ENCODE assay signal across 14 cellular contexts in genomic region chr4:52372269-52372668, GRCh38.
DNase-seq lines count a peak whose midpoint lies in the region; ATAC-seq and TF ChIP-seq lines count a peak whose summit lies in the region.
"Had no signal": no experiment of that assay in that cellular context is flagged by ENCODE, and none has a peak within 500 bp of the region (broad histone marks: within the 10 kb centered on the region; RNA-seq: fewer than 3 reads in every experiment).

No MANE protein-coding gene starts in this region.

- H3K4me3 Mint-ChIP-seq in GM23338 = no peak overlapping the region
- H3K4me3 Mint-ChIP-seq in nephron progenitor cell = no peak overlapping the region
- H3K4me3 Mint-ChIP-seq: CD4-positive, alpha-beta memory T cell had no signal

- ATAC-seq in GM23338 (no peak), aorta (ENCODE audit: low FRiP score) (no peak), HG03571 (IDR thresholded peaks at IDR 0.05; ENCODE audit: unreplicated experiment) (no peak)
- ATAC-seq: HepG2 had no signal

- H4K20me1 ChIP-seq in BLaER1 treated with 17β-estradiol and CSF1 and Interleukin-3, amounts not matched to agents 10 nM and 100 nM = no peaks in the 10 kb centered on the region
- no peaks in the 10 kb centered on the region for H4K20me1 ChIP-seq in GM23338 (replicated peaks; ENCODE audit: insufficient read depth)

- TF ChIP-seq CTCF in GM23338 (conservative IDR thresholded peaks at IDR 0.05; ENCODE audit: low read depth in 2 of 2) = no peak
- TF ChIP-seq CTCF in nephron progenitor cell (IDR thresholded peaks at IDR 0.05) = no peak

- H3K9me2 ChIP-seq in GM23338 (ENCODE audit: insufficient read depth) = peaks cover 8% of the 10 kb centered on the region; the same call in 1 of the 2 replicates

- H3K79me2 ChIP-seq in GM23338 (replicated peaks; ENCODE audit: insufficient read depth) = no peaks in the 10 kb centered on the region

- peak overlapping the region in 8 of 11 experiments; percentile 5 to 58 (median 43); a peak in 15 of 22 replicates for H3K4me2 ChIP-seq in BLaER1 treated with 17β-estradiol and CSF1 and Interleukin-3, amounts not matched to agents 10 nM and 100 nM
- no peak overlapping the region for H3K4me2 ChIP-seq in GM23338

- H3K4me1 ChIP-seq in BLaER1 treated with 17β-estradiol and CSF1 and Interleukin-3, amounts not matched to agents 10 nM and 100 nM = peaks cover 0 to 84% (median 57%) of the 10 kb centered on the region in 10 experiments; a peak in 16 of 20 replicates
- H3K4me1 ChIP-seq in GM23338 (ENCODE audit: insufficient read depth) = peaks cover 10% of the 10 kb centered on the region; the same call in 1 of the 2 replicates
- no peaks in the 10 kb centered on the region for H3K4me1 ChIP-seq in aorta (ENCODE audit: control insufficient read depth in 1 of 2, insufficient read depth in 2 of 2, low read length in 2 of 2)

- intact Hi-C loops in aorta (cut with DNase I) = loop anchor here (5.0 to 10.0 kb wide), 4 partner anchors 137 to 1863 kb away; no protein-coding TSS in a partner anchor

- H2AFZ ChIP-seq in GM23338 = peak overlapping the region; percentile 13; the same call in 1 of the 2 replicates

- H3K4me1 Mint-ChIP-seq in GM23338 (peaks cover 26% of the 10 kb centered on the region), nephron progenitor cell (peaks cover 46% of the 10 kb centered on the region)
- H3K4me1 Mint-ChIP-seq: CD4-positive, alpha-beta memory T cell had no signal

- H3K9ac ChIP-seq in BLaER1 treated with 17β-estradiol and CSF1 and Interleukin-3, amounts not matched to agents 10 nM and 100 nM = no peak overlapping the region

- H3F3A ChIP-seq in GM23338 (replicated peaks; ENCODE audit: low read depth) = no peaks in the 10 kb centered on the region

- no peak overlapping the region for H3K27ac ChIP-seq in BLaER1 treated with 17β-estradiol and CSF1 and Interleukin-3, amounts not matched to agents 10 nM and 100 nM
- H3K27ac ChIP-seq in GM23338 (ENCODE audit: low read depth) = no peak overlapping the region
- H3K27ac ChIP-seq in aorta (ENCODE audit: low read depth in 1 of 2, low read length in 2 of 2) = no peak overlapping the region
- H3K27ac ChIP-seq: C4-2B had no signal

- peaks cover 3% of the 10 kb centered on the region for H3K27me3 Mint-ChIP-seq in GM23338 (ENCODE audit: insufficient read depth, low read depth, poor library complexity)
- H3K27me3 Mint-ChIP-seq in nephron progenitor cell (ENCODE audit: low read depth, poor library complexity) = peaks cover 5% of the 10 kb centered on the region

- H3K9me3 ChIP-seq in BLaER1 treated with 17β-estradiol and CSF1 and Interleukin-3, amounts not matched to agents 10 nM and 100 nM (replicated peaks in 1 of 11) = no peaks in the 10 kb centered on the region
- no peaks in the 10 kb centered on the region for H3K9me3 ChIP-seq in aorta (ENCODE audit: control insufficient read depth, low read length)

- H3K9me3 Mint-ChIP-seq in GM23338 (no peaks in the 10 kb centered on the region), nephron progenitor cell (no peaks in the 10 kb centered on the region)

- no peaks in the 10 kb centered on the region for H3K36me3 ChIP-seq in BLaER1 treated with 17β-estradiol and CSF1 and Interleukin-3, amounts not matched to agents 10 nM and 100 nM
- H3K36me3 ChIP-seq in GM23338 (ENCODE audit: insufficient read depth) (no peaks in the 10 kb centered on the region), aorta (ENCODE audit: control insufficient read depth in 1 of 2, insufficient read depth in 2 of 2, low read length in 1 of 2) (no peaks in the 10 kb centered on the region)

- no peak overlapping the region for H3K27ac Mint-ChIP-seq in GM23338
- H3K27ac Mint-ChIP-seq in nephron progenitor cell = peak overlapping the region; percentile 84
- H3K27ac Mint-ChIP-seq: CD4-positive, alpha-beta memory T cell had no signal

- no peak for DNase-seq in GM23338 (ENCODE audit: low spot score)
- peak; percentile 2 for DNase-seq in NCI-H2029 treated with DMSO at 0.1 percent for 48 hours (lab: John Stamatoyannopoulos, UW)
- no peak for DNase-seq in nephron progenitor cell
- no peak for DNase-seq in aorta
- no peak for DNase-seq in activated CD4-positive, alpha-beta T cell treated with anti-CD3 and anti-CD28 coated beads for 4 hours
- DNase-seq: ACHN; CD4-positive, alpha-beta memory T cell; DND-41; GF-D8; HCEC 1CT had no signal

- H3K36me3 Mint-ChIP-seq in GM23338 (ENCODE audit: low read depth) = no peaks in the 10 kb centered on the region
- no peaks in the 10 kb centered on the region for H3K36me3 Mint-ChIP-seq in nephron progenitor cell (ENCODE audit: low read depth)
- H3K36me3 Mint-ChIP-seq: CD4-positive, alpha-beta memory T cell had no signal

- H3K4me3 ChIP-seq in BLaER1 treated with 17β-estradiol and CSF1 and Interleukin-3, amounts not matched to agents 10 nM and 100 nM = no peak overlapping the region
- H3K4me3 ChIP-seq in GM23338 (no peak overlapping the region), aorta (ENCODE audit: low read length in 2 of 2) (no peak overlapping the region)

- H3K27me3 ChIP-seq in BLaER1 treated with 17β-estradiol and CSF1 and Interleukin-3, amounts not matched to agents 10 nM and 100 nM = no peaks in the 10 kb centered on the region
- no peaks in the 10 kb centered on the region for H3K27me3 ChIP-seq in GM23338 (ENCODE audit: insufficient read depth)
- H3K27me3 ChIP-seq in aorta (ENCODE audit: control insufficient read depth in 1 of 2, insufficient read depth in 2 of 2, low read length in 1 of 2) = no peaks in the 10 kb centered on the region

TF ChIP-seq in GM23338, 12 proteins besides CTCF, POLR2A, EP300 and RAD21 (continues in another document):
- no peak for TF ChIP-seq ZNF114 (CRISPR knock-in tag; IDR thresholded peaks at IDR 0.05)
- no peak for TF ChIP-seq EZH2phosphoT487 (IDR thresholded peaks at IDR 0.05; ENCODE audit: unreplicated experiment)
- no peak for TF ChIP-seq REST (IDR thresholded peaks at IDR 0.05; ENCODE audit: unreplicated experiment)
- TF ChIP-seq ZNF331 (CRISPR knock-in tag; IDR thresholded peaks at IDR 0.05; ENCODE audit: low read depth) = no peak
- TF ChIP-seq CREB1 (CRISPR knock-in tag; IDR thresholded peaks at IDR 0.05; ENCODE audit: low read depth) = no peak
- no peak for TF ChIP-seq NANOG (IDR thresholded peaks at IDR 0.05; ENCODE audit: borderline replicate concordance)
- no peak for TF ChIP-seq JUNB (IDR thresholded peaks at IDR 0.05; ENCODE audit: unreplicated experiment)
- no peak for TF ChIP-seq ETS1 (IDR thresholded peaks at IDR 0.05)
- no peak for TF ChIP-seq EZH2 (IDR thresholded peaks at IDR 0.05; ENCODE audit: low read depth, unreplicated experiment)
